19 cellular contexts compared by ENCODE assay signal in the genomic region with DNA sequence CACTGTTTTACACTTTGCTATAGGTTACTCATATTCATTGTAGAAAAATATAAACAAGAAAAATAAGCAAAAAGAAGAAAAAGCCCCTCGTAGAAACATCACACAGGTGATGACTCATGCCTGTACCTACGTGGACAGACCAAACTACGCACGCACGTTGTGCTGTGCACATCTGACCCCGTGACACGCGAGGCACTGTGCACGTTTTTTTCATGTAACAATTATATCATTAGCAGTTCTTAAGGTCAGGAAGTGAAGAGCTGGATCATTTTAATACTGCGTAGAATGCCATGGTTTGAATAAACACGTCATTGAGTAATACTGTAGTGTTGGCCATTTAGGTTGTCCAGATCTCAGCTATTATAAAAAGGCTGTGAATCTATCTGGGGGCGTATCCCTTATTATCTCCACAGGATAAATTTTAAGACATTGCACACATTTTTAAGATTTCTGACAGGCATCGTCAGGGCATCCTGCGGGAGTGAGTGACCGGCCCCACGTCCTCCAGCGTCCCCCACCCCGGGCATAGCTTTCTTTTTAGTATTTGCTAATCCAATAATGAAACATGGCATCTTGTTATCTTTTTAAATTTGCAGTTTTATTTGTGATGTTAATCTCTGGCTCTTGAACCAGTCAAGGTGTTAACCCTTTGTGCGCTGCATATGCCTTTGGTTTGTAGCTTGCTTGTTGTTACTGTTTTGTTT. TPM values are rescaled to one million over a fixed set of nuclear protein-coding genes. Genes with fewer than 3 reads are reported as not detected.
A peak's percentile ranks its signal among the peaks of the same experiment; 100 is the strongest.
DNase-seq lines count a peak whose midpoint lies in the region; ATAC-seq and TF ChIP-seq lines count a peak whose summit lies in the region.
"Had no signal": no experiment of that assay in that cellular context is flagged by ENCODE, and none has a peak within 500 bp of the region (broad histone marks: within the 10 kb centered on the region; RNA-seq: fewer than 3 reads in every experiment).

No MANE protein-coding gene starts in this region.

- peaks cover 3% of the 10 kb centered on the region for H3K36me3 Mint-ChIP-seq in osteocyte (ENCODE audit: unreplicated experiment)
- H3K36me3 Mint-ChIP-seq: CD4-positive, CD25-positive, alpha-beta regulatory T cell had no signal

- no peaks in the 10 kb centered on the region for H3K36me3 ChIP-seq in esophagus squamous epithelium
- H3K36me3 ChIP-seq: Peyer's patch, vagina had no signal

- H3K9me3 Mint-ChIP-seq in osteocyte (ENCODE audit: unreplicated experiment) = peaks cover 6% of the 10 kb centered on the region

- no peaks in the 10 kb centered on the region for H3K27me3 Mint-ChIP-seq in osteocyte (ENCODE audit: unreplicated experiment)

- H3K27ac ChIP-seq in esophagus squamous epithelium = peak overlapping the region; percentile 6 to 85 (median 68)
- H3K27ac ChIP-seq: vagina had no signal

- TF ChIP-seq CTCF in esophagus squamous epithelium (IDR thresholded peaks at IDR 0.05) = no peak
- no peak for TF ChIP-seq CTCF in osteocyte (IDR thresholded peaks at IDR 0.05)

- TF ChIP-seq POLR2A in esophagus squamous epithelium (IDR thresholded peaks at IDR 0.05) (no peak), GM18505 (IDR thresholded peaks at IDR 0.05; ENCODE audit: borderline replicate concordance, extremely low read depth, insufficient read depth, insufficient read length) (no peak)

- peaks cover 64% of the 10 kb centered on the region for H3K4me1 Mint-ChIP-seq in osteocyte (ENCODE audit: unreplicated experiment)
- H3K4me1 Mint-ChIP-seq: activated naive CD8-positive, alpha-beta T cell treated with anti-CD3 and anti-CD28 coated beads, Interleukin-2, amount 50 U/mL, for 24 hours; CD4-positive, CD25-positive, alpha-beta regulatory T cell had no signal

- H3K4me1 ChIP-seq in esophagus squamous epithelium = peaks cover 0 to 6% (median 0%) of the 10 kb centered on the region in 3 donors
- H3K4me1 ChIP-seq: Peyer's patch had no signal

- peak; percentile 80 for DNase-seq in AG08396 (ENCODE audit: low spot score)
- peak; percentile 35 for DNase-seq in M059J (ENCODE audit: low read depth)
- DNase-seq in esophagus squamous epithelium (lab: John Stamatoyannopoulos, UW) = no peak
- DNase-seq in osteocyte (ENCODE audit: extremely low spot score, unreplicated experiment) = no peak
- DNase-seq in NCI-H2107 (lab: John Stamatoyannopoulos, UW) = no peak
- no peak for DNase-seq in cerebellum (ENCODE audit: low spot score)
- DNase-seq: activated CD8-positive, alpha-beta memory T cell treated with anti-CD3 and anti-CD28 coated beads, Interleukin-2, amount 50 U/mL, for 48 hours; activated naive CD8-positive, alpha-beta T cell treated with anti-CD3 and anti-CD28 coated beads, Interleukin-2, amount 50 U/mL, for 24 hours; CD4-positive, CD25-positive, alpha-beta regulatory T cell; effector CD4-positive, alpha-beta T cell; hypothalamus; KBM-7; mucosa of descending colon; NCI-H2171; Peyer's patch had no signal

- H3K27ac Mint-ChIP-seq in osteocyte (ENCODE audit: unreplicated experiment) = peak overlapping the region; percentile 94
- H3K27ac Mint-ChIP-seq: activated naive CD8-positive, alpha-beta T cell treated with anti-CD3 and anti-CD28 coated beads, Interleukin-2, amount 50 U/mL, for 24 hours; CD4-positive, CD25-positive, alpha-beta regulatory T cell had no signal

- peaks cover 0 to 14% (median 3%) of the 10 kb centered on the region in 3 donors for H3K9me3 ChIP-seq in esophagus squamous epithelium
- H3K9me3 ChIP-seq: mucosa of descending colon, Peyer's patch, vagina had no signal

- peaks cover 0 to 20% (median 0%) of the 10 kb centered on the region in 4 donors for H3K27me3 ChIP-seq in esophagus squamous epithelium
- H3K27me3 ChIP-seq: Peyer's patch, vagina had no signal

- ATAC-seq in GM21737 (IDR thresholded peaks at IDR 0.05; ENCODE audit: unreplicated experiment) = no peak
- ATAC-seq in GM18505 (IDR thresholded peaks at IDR 0.05; ENCODE audit: unreplicated experiment) = no peak
- ATAC-seq: activated naive CD8-positive, alpha-beta T cell treated with anti-CD3 and anti-CD28 coated beads, Interleukin-2, amount 50 U/mL, for 24 hours; HCT116; mucosa of descending colon had no signal

- H3K4me3 Mint-ChIP-seq in osteocyte (ENCODE audit: unreplicated experiment) = peak overlapping the region; percentile 57
- H3K4me3 Mint-ChIP-seq: activated naive CD8-positive, alpha-beta T cell treated with anti-CD3 and anti-CD28 coated beads, Interleukin-2, amount 50 U/mL, for 24 hours; CD4-positive, CD25-positive, alpha-beta regulatory T cell had no signal

- intact Hi-C loops in esophagus squamous epithelium (cut with DNase I) = no loop called here

- no peak overlapping the region for H3K4me3 ChIP-seq in esophagus squamous epithelium
- H3K4me3 ChIP-seq: mucosa of descending colon, Peyer's patch, vagina had no signal

- 69 to 70% methylated on average over 19 of the region's 19 CpGs for WGBS in esophagus squamous epithelium, 2 donors

RNA-seq across cellular contexts. Expression of gene ADARB1, which starts 23.4 kb away (rescaled TPM):
- 5.0 and 5.9 TPM in 2 replicates for total RNA-seq in M059J (2014; rRNA removed; shearing (Covaris generic))
- 10 to 100 TPM in 1 of 4 donors, 1 to 10 TPM in 3; 3.4 to 15.6 (median 5.7) TPM for total RNA-seq in esophagus squamous epithelium
- total RNA-seq in osteocyte = 126 and 130 TPM in 2 replicates
- total RNA-seq in cerebellum = 42.6 TPM

Comparison
In these comparisons a context has a peak if more than half of its experiments do, and no peak if none do; other contexts are left out.
1. DNase-seq: peak in AG08396 (single experiment) and M059J (single experiment); none in esophagus squamous epithelium (single experiment), osteocyte (single experiment), NCI-H2107 (single experiment) and cerebellum (single experiment).